13 cellular contexts compared by ENCODE assay signal in genomic region chr6:3370361-3371221, GRCh38.
DNase-seq lines count a peak whose midpoint lies in the region; ATAC-seq, FAIRE-seq and TF ChIP-seq lines count a peak whose summit lies in the region.
"Had no signal": no experiment of that assay in that cellular context is flagged by ENCODE, and none has a peak within 500 bp of the region (broad histone marks: within the 10 kb centered on the region; RNA-seq: fewer than 3 reads in every experiment).

No MANE protein-coding gene starts in this region.

- H3K9me3 Mint-ChIP-seq in CD4-positive, alpha-beta T cell = no peaks in the 10 kb centered on the region

- no peak for TF ChIP-seq POLR2A in K562 (conservative IDR thresholded peaks at IDR 0.05)

- H3K4ac ChIP-seq in mesendoderm (ENCODE audit: low read depth, low read length) = no peak overlapping the region

- no peak overlapping the region for H3K56ac ChIP-seq in mesendoderm (ENCODE audit: low read length)

- H3K36me3 ChIP-seq in K562 (ENCODE audit: control insufficient read depth, insufficient read depth, low read length) (no peaks in the 10 kb centered on the region), mesendoderm (ENCODE audit: control insufficient read depth, insufficient read depth, low read length) (no peaks in the 10 kb centered on the region), aorta (ENCODE audit: control insufficient read depth in 1 of 2, insufficient read depth in 2 of 2, low read length in 1 of 2) (no peaks in the 10 kb centered on the region)
- H3K36me3 ChIP-seq: gastrocnemius medialis, WERI-Rb-1 had no signal

- no peak overlapping the region for H2BK120ac ChIP-seq in mesendoderm (ENCODE audit: low read depth, low read length)

- no TSS peak for BruUV-seq in K562 (replicated peaks; lab: Mats Ljungman, UMichigan)

- no peak for TF ChIP-seq RAD21 in K562 (CRISPR knock-in tag; conservative IDR thresholded peaks at IDR 0.05 in 1 of 2, IDR thresholded peaks at IDR 0.05 in 1 of 2)

- H3K27ac ChIP-seq in CD4-positive, alpha-beta T cell (ENCODE audit: low read depth, low read length) = no peak overlapping the region
- H3K27ac ChIP-seq in K562 (ENCODE audit: extremely low read depth, low read depth, low read length) = no peak overlapping the region
- no peak overlapping the region for H3K27ac ChIP-seq in mesendoderm (ENCODE audit: low read depth, low read length)
- H3K27ac ChIP-seq in aorta (ENCODE audit: low read depth in 1 of 2, low read length in 2 of 2) = no peak overlapping the region
- H3K27ac ChIP-seq: gastrocnemius medialis, WERI-Rb-1 had no signal

- TF ChIP-seq EP300 in K562 (IDR thresholded peaks at IDR 0.05; ENCODE audit: low read length) = no peak

- no peaks in the 10 kb centered on the region for H3K79me2 ChIP-seq in K562 (ENCODE audit: control insufficient read depth, insufficient read depth, low read length)
- peaks cover 2% of the 10 kb centered on the region for H3K79me2 ChIP-seq in mesendoderm (ENCODE audit: control insufficient read depth, insufficient read depth, low read length)

- WGBS in K562 (ENCODE audit: insufficient coverage, low coverage, missing lambda C conversion rate) = 58% methylated on average over 15 of the region's 15 CpGs
- WGBS in mesendoderm (ENCODE audit: extremely low coverage, insufficient coverage, low lambda C conversion rate) = no CpG with 5 or more reads among the region's 15 CpGs
- WGBS in aorta, 2 donors = 66 to 67% methylated on average over 15 of the region's 15 CpGs

- H3K4me1 Mint-ChIP-seq in CD4-positive, alpha-beta T cell (ENCODE audit: low read depth) = peaks cover 25% of the 10 kb centered on the region

- H4K5ac ChIP-seq in mesendoderm (ENCODE audit: low read length) = no peak overlapping the region

- peak in 5 of 10 experiments; percentile 4 to 34 (median 14) for DNase-seq in CD4-positive, alpha-beta T cell
- peak; percentile 86 for DNase-seq in HT-29 (ENCODE audit: low spot score)
- DNase-seq in K562 (ENCODE audit: extremely low read depth in 1 of 4, low spot score in 3 of 4) = no peak
- DNase-seq in mesendoderm = peak; percentile 54
- no peak for DNase-seq in middle frontal gyrus (ENCODE audit: extremely low spot score, low spot score)
- DNase-seq in NCI-H226 = no peak
- DNase-seq in aorta = no peak
- DNase-seq: C1 segment of cervical spinal cord; gastrocnemius medialis; NCI-H1048; SK-N-SH; stimulated activated CD4-positive, alpha-beta T cell treated with anti-CD3 and anti-CD28 coated beads, Interleukin-2, amount 100 ng/mL, for 24 hours; WERI-Rb-1 had no signal

- no peak overlapping the region for H4K8ac ChIP-seq in mesendoderm (ENCODE audit: low read depth, low read length)

- no peak overlapping the region for H3K23ac ChIP-seq in mesendoderm (ENCODE audit: low read length)

- intact Hi-C loops in CD4-positive, alpha-beta T cell (cut with DNase I, micrococcal nuclease) = loop anchor here in 1 of 2 experiments (1.0 kb wide), 1 partner anchor 15 kb away; no protein-coding TSS in a partner anchor
- intact Hi-C loops in K562 (cut with micrococcal nuclease) = no loop called here
- intact Hi-C loops in aorta (cut with DNase I) = no loop called here

- peak; percentile 76 for ATAC-seq in CD4-positive, alpha-beta T cell (ENCODE audit: poor library complexity)
- no peak for ATAC-seq in K562
- ATAC-seq in aorta (ENCODE audit: low FRiP score) = no peak
- ATAC-seq: gastrocnemius medialis had no signal

- H2AFZ ChIP-seq in K562 (ENCODE audit: low read depth, low read length) = no peak overlapping the region

- H3K18ac ChIP-seq in mesendoderm (ENCODE audit: low read length) = no peak overlapping the region

- H3K27me3 ChIP-seq in CD4-positive, alpha-beta T cell (ENCODE audit: control insufficient read depth, insufficient read depth, low read length) = no peaks in the 10 kb centered on the region
- no peaks in the 10 kb centered on the region for H3K27me3 ChIP-seq in K562 (ENCODE audit: control insufficient read depth in 2 of 2, insufficient read depth in 2 of 2, low read length in 2 of 2)
- H3K27me3 ChIP-seq in mesendoderm (ENCODE audit: insufficient read depth, low read length, poor library complexity) = no peaks in the 10 kb centered on the region
- no peaks in the 10 kb centered on the region for H3K27me3 ChIP-seq in aorta (ENCODE audit: control insufficient read depth in 1 of 2, insufficient read depth in 2 of 2, low read length in 1 of 2)
- H3K27me3 ChIP-seq: gastrocnemius medialis had no signal

- no peak overlapping the region for H3K4me2 ChIP-seq in K562 (ENCODE audit: insufficient read depth, low read length)
- no peak overlapping the region for H3K4me2 ChIP-seq in mesendoderm (ENCODE audit: low read length)
- H3K4me2 ChIP-seq: SK-N-SH had no signal

- peaks cover 6 to 10% of the 10 kb centered on the region in 2 experiments; a peak in 4 of 5 replicates for H3K4me1 ChIP-seq in K562 (replicated peaks in 1 of 2; ENCODE audit: control insufficient read depth in 2 of 2, insufficient read depth in 2 of 2, low read length in 2 of 2)
- H3K4me1 ChIP-seq in mesendoderm (ENCODE audit: control insufficient read depth, low read depth, low read length) = peaks cover 2% of the 10 kb centered on the region
- H3K4me1 ChIP-seq in aorta (ENCODE audit: control insufficient read depth in 1 of 2, insufficient read depth in 2 of 2, low read length in 2 of 2) = no peaks in the 10 kb centered on the region
- H3K4me1 ChIP-seq: gastrocnemius medialis had no signal

- no peak overlapping the region for H2BK5ac ChIP-seq in mesendoderm (ENCODE audit: low read length)

- no peaks in the 10 kb centered on the region for H3K9me3 ChIP-seq in CD4-positive, alpha-beta T cell (ENCODE audit: control insufficient read depth, low read length)
- H3K9me3 ChIP-seq in K562 (replicated peaks; ENCODE audit: control insufficient read depth, insufficient read depth, low read depth, low read length) (no peaks in the 10 kb centered on the region), aorta (ENCODE audit: control insufficient read depth, low read length) (no peaks in the 10 kb centered on the region)
- H3K9me3 ChIP-seq: gastrocnemius medialis, SK-N-SH had no signal

- TF ChIP-seq CTCF in CD4-positive, alpha-beta T cell (IDR thresholded peaks at IDR 0.05) = no peak
- no peak for TF ChIP-seq CTCF in K562 (IDR thresholded peaks at IDR 0.05 in 2 of 3, conservative IDR thresholded peaks at IDR 0.05 in 1 of 3; ENCODE audit: insufficient read depth in 2 of 3, low read depth in 1 of 3, low read length in 3 of 3)

- no peak for FAIRE-seq in K562 (lab: Jason Lieb, UNC)

- no peaks in the 10 kb centered on the region for H3K27me3 Mint-ChIP-seq in CD4-positive, alpha-beta T cell

- in situ Hi-C loops in K562 (cut with MboI) = no loop called here

- H3K9me1 ChIP-seq in K562 (ENCODE audit: control insufficient read depth, insufficient read depth, low read length) = no peaks in the 10 kb centered on the region

- CTCF ChIA-PET in CD4-positive, alpha-beta T cell (lab: Charles Lee) = no interaction called here
- CTCF ChIA-PET in K562 (lab: Yijun Ruan, JAX; ENCODE audit: low intra/inter-chr PET ratio) = interaction anchor here (0.6 kb wide), 1 partner anchor 28 kb away, joined by 5 read pairs; no protein-coding TSS in a partner anchor

- H3K4me3 ChIP-seq in K562 (no peak overlapping the region), mesendoderm (ENCODE audit: low read length) (no peak overlapping the region), aorta (ENCODE audit: low read length in 2 of 2) (no peak overlapping the region)
- H3K4me3 ChIP-seq: gastrocnemius medialis had no signal

- H3K27ac Mint-ChIP-seq in CD4-positive, alpha-beta T cell = peak overlapping the region; percentile 85

- H2BK15ac ChIP-seq in mesendoderm (replicated peaks; ENCODE audit: low read depth) = no peak overlapping the region

- H3K9ac ChIP-seq in K562 (ENCODE audit: insufficient read depth in 1 of 2, low read depth in 2 of 2, low read length in 2 of 2) (peak overlapping the region in 1 of 2 experiments; percentile 53; a peak in 1 of 4 replicates), mesendoderm (ENCODE audit: low read length) (no peak overlapping the region)
- H3K9ac ChIP-seq: SK-N-SH had no signal

- POLR2A ChIA-PET in CD4-positive, alpha-beta T cell (lab: Charles Lee) = interaction anchor here (1.4 kb wide), 1 partner anchor 111 kb away, joined by 3 read pairs; no protein-coding TSS in a partner anchor
- POLR2A ChIA-PET in K562 (lab: Yijun Ruan, JAX) = interaction anchor here (1.0 to 3.2 kb wide), 4 partner anchors 10 to 103 kb away, joined by 3 to 15 read pairs (median 4); no protein-coding TSS in a partner anchor

- peak overlapping the region; percentile 3 for H3K4me3 Mint-ChIP-seq in CD4-positive, alpha-beta T cell

- H4K20me1 ChIP-seq in K562 (replicated peaks; ENCODE audit: control insufficient read depth, insufficient read depth, low read length) = no peaks in the 10 kb centered on the region

- no peaks in the 10 kb centered on the region for H3K36me3 Mint-ChIP-seq in CD4-positive, alpha-beta T cell (ENCODE audit: low read depth)

- H3K79me1 ChIP-seq in mesendoderm (ENCODE audit: low read length) = no peaks in the 10 kb centered on the region

- H2AK5ac ChIP-seq in mesendoderm (ENCODE audit: low read length) = no peak overlapping the region

TF ChIP-seq in K562, 482 proteins besides CTCF, POLR2A, EP300 and RAD21 (continues in another document):
- TF ChIP-seq ZNF512 (tag; IDR thresholded peaks at IDR 0.05) (no peak), PREB (CRISPR knock-in tag; IDR thresholded peaks at IDR 0.05) (no peak), SIN3B (IDR thresholded peaks at IDR 0.05; ENCODE audit: low read depth) (no peak), ZKSCAN8 (CRISPR knock-in tag; IDR thresholded peaks at IDR 0.05) (no peak), RFX1 (IDR thresholded peaks at IDR 0.05) (peak; percentile 67)

Comparison
In these comparisons a context has a peak if more than half of its experiments do, and no peak if none do; other contexts are left out.
1. DNase-seq: peak in HT-29 (single experiment) and mesendoderm (single experiment); none in K562 (0 of 4), middle frontal gyrus (single experiment), NCI-H226 (single experiment) and aorta (0 of 2).